In genomic region chr11:75241036-75241905, GRCh38 we compare ENCODE assay signal across 8 cellular contexts. TPM values are rescaled to one million over a fixed set of nuclear protein-coding genes. Genes with fewer than 3 reads are reported as not detected.
A peak's percentile ranks its signal among the peaks of the same experiment; 100 is the strongest.
DNase-seq lines count a peak whose midpoint lies in the region; ATAC-seq and TF ChIP-seq lines count a peak whose summit lies in the region.

No MANE protein-coding gene starts in this region.

- no peak overlapping the region for H3K9ac ChIP-seq in smooth muscle cell (ENCODE audit: low read depth)

- TF ChIP-seq CTCF in GM12875 (IDR thresholded peaks at IDR 0.05; ENCODE audit: borderline replicate concordance, insufficient read depth, low read depth, low read length) (peak; percentile 96), VCaP (conservative IDR thresholded peaks at IDR 0.05) (peak; percentile 100), smooth muscle cell (IDR thresholded peaks at IDR 0.05; ENCODE audit: borderline replicate concordance, insufficient read depth, poor library complexity, severe bottlenecking) (peak; percentile 73)

- H3K36me3 ChIP-seq in smooth muscle cell (ENCODE audit: low read depth) (no peaks in the 10 kb centered on the region), SJCRH30 (no peaks in the 10 kb centered on the region)

- H3K4me3 ChIP-seq in GM12875 (ENCODE audit: low read depth, low read length) (peak overlapping the region; percentile 41), smooth muscle cell (peak overlapping the region; percentile 51), SJCRH30 (no peak overlapping the region)

- H3K4me1 ChIP-seq in smooth muscle cell (ENCODE audit: low read depth) (no peaks in the 10 kb centered on the region), SJCRH30 (no peaks in the 10 kb centered on the region)

- peak overlapping the region; percentile 89 for H3K4me2 ChIP-seq in smooth muscle cell

- H2AFZ ChIP-seq in smooth muscle cell (ENCODE audit: low read depth) = no peak overlapping the region

- no peaks in the 10 kb centered on the region for H3F3A ChIP-seq in smooth muscle cell (ENCODE audit: low read depth)

- H3K27ac ChIP-seq in VCaP (peak overlapping the region; percentile 77), smooth muscle cell (ENCODE audit: low read depth) (no peak overlapping the region), SJCRH30 (no peak overlapping the region)

- WGBS in smooth muscle cell (ENCODE audit: low lambda C conversion rate) = 1% methylated on average over 118 of the region's 140 CpGs

- H3K27me3 ChIP-seq in smooth muscle cell (ENCODE audit: low read depth) = peaks cover 53% of the 10 kb centered on the region
- H3K27me3 ChIP-seq in SJCRH30 = no peaks in the 10 kb centered on the region

- in situ Hi-C loops in T47D (cut with HindIII; ENCODE audit: low pct_unique_long_range_greater_than_20kb, low sequenced_read_pairs) = no loop called here

- no peaks in the 10 kb centered on the region for H3K9me3 ChIP-seq in smooth muscle cell (replicated peaks; ENCODE audit: low read depth)
- H3K9me3 ChIP-seq in SJCRH30 (replicated peaks) = no peaks in the 10 kb centered on the region

- H3K79me2 ChIP-seq in smooth muscle cell (ENCODE audit: low read depth) = no peaks in the 10 kb centered on the region

- H4K20me1 ChIP-seq in smooth muscle cell (ENCODE audit: low read depth) = no peaks in the 10 kb centered on the region

- peak; percentile 37 for DNase-seq in NCI-H1694 (lab: John Stamatoyannopoulos, UW)
- peak; percentile 90 to 99 for DNase-seq in T47D (ENCODE audit: low read depth in 1 of 2, low spot score in 1 of 2)
- peak; percentile 93 for DNase-seq in iPS-NIHi7 (ENCODE audit: extremely low spot score)
- DNase-seq in smooth muscle cell (lab: John Stamatoyannopoulos, UW; ENCODE audit: unreplicated experiment) = peak; percentile 58
- DNase-seq in SJCRH30 = no peak

- peak; percentile 78 for ATAC-seq in HG02763 (IDR thresholded peaks at IDR 0.05; ENCODE audit: unreplicated experiment)

RNA-seq across cellular contexts. Expression of gene TPBGL, which starts 0.7 kb away (rescaled TPM):
- total RNA-seq in smooth muscle cell = 0.81 TPM in 1 of 2 replicates, not detected in the other
- 0.24 and 0.62 TPM in 2 replicates for polyA plus RNA-seq in smooth muscle cell
- total RNA-seq in SJCRH30 (2014; rRNA removed; shearing (Covaris generic)) = not detected in 2 replicates

Comparison
In these comparisons a context has a peak if more than half of its experiments do, and no peak if none do; other contexts are left out.
1. DNase-seq: peak in NCI-H1694 (single experiment), T47D (2 of 2), iPS-NIHi7 (single experiment) and smooth muscle cell (single experiment); none in SJCRH30 (0 of 2).
2. Peak in every context shown above with its lines, with median percentiles within 50 percentile points of each other: CTCF ChIP-seq.